In the genomic region with DNA sequence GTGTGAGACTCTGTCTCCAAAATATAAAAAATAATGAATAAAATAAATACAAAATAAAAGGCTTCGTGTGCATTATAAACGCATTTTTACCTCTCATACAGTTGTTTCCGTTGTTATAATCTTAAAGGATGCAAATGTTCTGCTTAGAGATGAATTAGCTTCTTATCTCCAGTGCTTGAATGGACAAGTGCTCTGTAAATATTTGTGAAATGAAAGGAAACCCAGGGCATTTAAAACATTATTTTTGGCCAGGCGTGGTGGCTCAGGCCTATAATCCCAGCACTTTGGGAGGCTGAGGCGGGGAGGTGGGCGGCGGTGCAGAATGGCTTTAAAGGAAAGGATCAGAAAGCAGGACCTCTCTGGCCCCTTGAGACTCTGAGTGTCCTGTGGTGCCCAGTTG, we compare ENCODE assay signal across 24 cellular contexts.
"Had no signal": no experiment of that assay in that cellular context is flagged by ENCODE, and none has a peak within 500 bp of the region (broad histone marks: within the 10 kb centered on the region; RNA-seq: fewer than 3 reads in every experiment).

No MANE protein-coding gene starts in this region.

- H3K9me3 Mint-ChIP-seq: activated CD8-positive, alpha-beta T cell treated with anti-CD3 and anti-CD28 coated beads for 36 hours; activated naive CD8-positive, alpha-beta T cell treated with anti-CD3 and anti-CD28 coated beads, Interleukin-2, amount 10 ng/mL, durations not matched to agents 7 days and 5 days; activated T-cell treated with anti-CD3 and anti-CD28 coated beads, Interleukin-2, amount 50 U/mL, for 72 hours had no signal

- H3K27me3 ChIP-seq: adrenal gland, SJSA1 had no signal

- H3K4me1 ChIP-seq: adrenal gland had no signal

- H3K4me3 ChIP-seq: adrenal gland, SJSA1 had no signal

- H3K9me3 ChIP-seq: adrenal gland, SJSA1 had no signal

- H3K27ac ChIP-seq: adrenal gland, SJSA1 had no signal

- ATAC-seq: activated CD4-positive, CD25-positive, alpha-beta regulatory T cell treated with anti-CD3 and anti-CD28 coated beads, Interleukin-2, amount 50 U/mL, for 24 hours; activated CD8-positive, alpha-beta T cell treated with anti-CD3 and anti-CD28 coated beads for 36 hours; activated T-cell treated with anti-CD3 and anti-CD28 coated beads, Interleukin-2, amount 50 U/mL, for 72 hours; PC-3; SK-N-SH treated with all-trans-retinoic acid at 6 μM for 48 hours had no signal

- H3K36me3 Mint-ChIP-seq: activated naive CD8-positive, alpha-beta T cell treated with anti-CD3 and anti-CD28 coated beads, Interleukin-2, amount 10 ng/mL, durations not matched to agents 7 days and 5 days had no signal

- DNase-seq: activated CD4-positive, alpha-beta T cell treated with anti-CD3 and anti-CD28 coated beads for 4 hours; activated CD8-positive, alpha-beta memory T cell treated with anti-CD3 and anti-CD28 coated beads, Interleukin-2, amount 50 U/mL, for 4 hours; activated CD8-positive, alpha-beta T cell treated with anti-CD3 and anti-CD28 coated beads for 36 hours; activated naive CD4-positive, alpha-beta T cell treated with anti-CD3 and anti-CD28 coated beads, Interleukin-2, amount 50 U/mL, for 16 hours; activated naive CD8-positive, alpha-beta T cell treated with anti-CD3 and anti-CD28 coated beads, Interleukin-2, amount 10 ng/mL, durations not matched to agents 7 days and 5 days; activated T-cell treated with anti-CD3 and anti-CD28 coated beads, Interleukin-2, amount 50 U/mL, for 72 hours; adrenal gland; anterior cingulate cortex; cerebellar nuclear complex; Kasumi-1; KBM-7; NCI-H1105; NCI-H1436; NCI-H187 treated with DMSO at 0.1 percent for 48 hours; NCI-H2107; NCI-H2171 treated with DMSO at 0.1 percent for 48 hours; NCI-H226; NCI-H526; PC-3; SHP77; SW 1271 had no signal

- H3K27me3 Mint-ChIP-seq: activated CD8-positive, alpha-beta T cell treated with anti-CD3 and anti-CD28 coated beads for 36 hours had no signal

- H3K27ac Mint-ChIP-seq: activated CD8-positive, alpha-beta T cell treated with anti-CD3 and anti-CD28 coated beads for 36 hours; activated naive CD8-positive, alpha-beta T cell treated with anti-CD3 and anti-CD28 coated beads, Interleukin-2, amount 10 ng/mL, durations not matched to agents 7 days and 5 days; activated T-cell treated with anti-CD3 and anti-CD28 coated beads, Interleukin-2, amount 50 U/mL, for 72 hours had no signal

- H3K36me3 ChIP-seq: adrenal gland had no signal

- H3K4me3 Mint-ChIP-seq: activated CD8-positive, alpha-beta T cell treated with anti-CD3 and anti-CD28 coated beads for 36 hours; activated naive CD8-positive, alpha-beta T cell treated with anti-CD3 and anti-CD28 coated beads, Interleukin-2, amount 10 ng/mL, durations not matched to agents 7 days and 5 days; activated T-cell treated with anti-CD3 and anti-CD28 coated beads, Interleukin-2, amount 50 U/mL, for 72 hours had no signal
